1 cellular context compared by ENCODE assay signal in genomic region chr1:145845514-145846161, GRCh38.
TF ChIP-seq lines count a peak whose summit lies in the region.

Gene NUDT17, plus strand, starts transcription at chr1:145845630. Its CDS starts 11 bp downstream, at chr1:145845641.

TF ChIP-seq in H1, 55 proteins besides CTCF, POLR2A, EP300 and RAD21 (continued from another document):
- peak; percentile 54 for TF ChIP-seq KDM4A (IDR thresholded peaks at IDR 0.05; ENCODE audit: low read depth, low read length, severe bottlenecking)
- TF ChIP-seq CHD7 (IDR thresholded peaks at IDR 0.05; ENCODE audit: insufficient replicate concordance, low read length) = no peak
- 0 out of 2 replicates have a peak, but pooled peaks have one; percentile 14 for TF ChIP-seq CREB1 (IDR thresholded peaks at IDR 0.05)
- TF ChIP-seq TAF7 (optimal IDR thresholded peaks at IDR 0.05; ENCODE audit: borderline replicate concordance, low read depth, low read length) = peak; percentile 31
- TF ChIP-seq CTBP2 (IDR thresholded peaks at IDR 0.05; ENCODE audit: borderline replicate concordance, insufficient read depth, insufficient read length, low read length) = peak; percentile 39
- TF ChIP-seq USF2 (IDR thresholded peaks at IDR 0.05; ENCODE audit: low read length) = no peak
- TF ChIP-seq ASH2L (IDR thresholded peaks at IDR 0.05; ENCODE audit: low read length) = peak; percentile 51
